1 cellular context compared by ENCODE assay signal in genomic region chr16:68089067-68089466, GRCh38.
TF ChIP-seq lines count a peak whose summit lies in the region.

No MANE protein-coding gene starts in this region.

TF ChIP-seq in GM12878, 131 proteins besides CTCF, POLR2A, EP300 and RAD21:
- no peak for TF ChIP-seq EGR1 (IDR thresholded peaks at IDR 0.05; ENCODE audit: borderline replicate concordance in 1 of 2, low read depth in 2 of 2, low read length in 2 of 2)
TF ChIP-seq in GM12878: peak in this region for 0.
